In genomic region chr11:104873252-104873651, GRCh38 we compare ENCODE assay signal across 18 cellular contexts. TPM values are rescaled to one million over a fixed set of nuclear protein-coding genes. Genes with fewer than 3 reads are reported as not detected.
DNase-seq lines count a peak whose midpoint lies in the region; ATAC-seq and TF ChIP-seq lines count a peak whose summit lies in the region.
"Had no signal": no experiment of that assay in that cellular context is flagged by ENCODE, and none has a peak within 500 bp of the region (broad histone marks: within the 10 kb centered on the region; RNA-seq: fewer than 3 reads in every experiment).

No MANE protein-coding gene starts in this region.

- TF ChIP-seq CTCF in HCT116 (IDR thresholded peaks at IDR 0.05 in 2 of 3, conservative IDR thresholded peaks at IDR 0.05 in 1 of 3; ENCODE audit: borderline replicate concordance in 1 of 3, insufficient read depth in 1 of 3, low read depth in 2 of 3, low read length in 2 of 3): peak in 2 of 3 experiments; percentile 18 to 37; a peak in 3 of 6 replicates
- TF ChIP-seq CTCF in Panc1 (IDR thresholded peaks at IDR 0.05): peak; percentile 23
- no peak for TF ChIP-seq CTCF in thyroid gland (IDR thresholded peaks at IDR 0.05)

- ATAC-seq in HCT116: peak; percentile 36; the same call in 1 of the 2 replicates
- ATAC-seq in Panc1: no peak
- ATAC-seq: gastrocnemius medialis had no signal

- H3K79me2 ChIP-seq in HCT116 (ENCODE audit: insufficient read depth, low read length): no peaks in the 10 kb centered on the region

- in situ Hi-C loops in Panc1 (cut with HindIII; ENCODE audit: low pct_unique_long_range_greater_than_20kb, low sequenced_read_pairs): no loop called here

- H3K4me3 ChIP-seq in HCT116 (replicated peaks in 1 of 2; ENCODE audit: low read depth in 1 of 2, low read length in 2 of 2) (no peak overlapping the region), Panc1 (ENCODE audit: low read depth in 2 of 2, low read length in 2 of 2) (no peak overlapping the region), thyroid gland (replicated peaks in 1 of 3) (no peak overlapping the region)
- H3K4me3 ChIP-seq: gastrocnemius medialis, uterus had no signal

- POLR2A ChIA-PET in HCT116 (lab: Charles Lee) (no interaction called here), Panc1 (lab: Charles Lee) (no interaction called here)

- H3K27me3 ChIP-seq in HCT116 (ENCODE audit: insufficient read depth, low read length) (no peaks in the 10 kb centered on the region), Panc1 (ENCODE audit: control insufficient read depth, insufficient read depth, low read length) (no peaks in the 10 kb centered on the region), thyroid gland (no peaks in the 10 kb centered on the region)
- H3K27me3 ChIP-seq: gastrocnemius medialis, uterus had no signal

- no peak overlapping the region for H3K4me2 ChIP-seq in HCT116 (ENCODE audit: low read length)

- H3K9me3 ChIP-seq in HCT116 (ENCODE audit: control insufficient read depth in 1 of 2, insufficient read depth in 1 of 2, low read depth in 1 of 2, low read length in 2 of 2): peaks cover 0 to 7% of the 10 kb centered on the region in 2 experiments; a peak in 1 of 4 replicates
- H3K9me3 ChIP-seq in Panc1 (ENCODE audit: control insufficient read depth, insufficient read depth, low read depth, low read length): no peaks in the 10 kb centered on the region
- no peaks in the 10 kb centered on the region for H3K9me3 ChIP-seq in thyroid gland
- H3K9me3 ChIP-seq: gastrocnemius medialis, uterus had no signal

- H3K27ac ChIP-seq in HCT116 (ENCODE audit: low read depth, low read length): no peak overlapping the region
- H3K27ac ChIP-seq in Panc1 (ENCODE audit: low read length): no peak overlapping the region
- no peak overlapping the region for H3K27ac ChIP-seq in thyroid gland
- H3K27ac ChIP-seq: gastrocnemius medialis, uterus, VCaP had no signal

- DNase-seq in NCI-H82 (lab: John Stamatoyannopoulos, UW) (peak; percentile 6), NCI-H82 treated with DMSO at 0.1 percent for 48 hours (lab: John Stamatoyannopoulos, UW; ENCODE audit: unreplicated experiment) (no peak), HCT116 (ENCODE audit: low read depth, low spot score) (no peak), Panc1 (ENCODE audit: low read depth, low spot score) (no peak), iPS-NIHi11 (ENCODE audit: low spot score) (peak; percentile 48), thyroid gland (no peak), islet precursor cell (no peak), ecto neural progenitor cell (ENCODE audit: low spot score) (no peak)
- DNase-seq: ACHN; activated naive CD8-positive, alpha-beta T cell treated with anti-CD3 and anti-CD28 coated beads, Interleukin-2, amount 10 ng/mL, durations not matched to agents 7 days and 5 days; central memory CD4-positive, alpha-beta T cell; gastrocnemius medialis; midbrain; MV-4-11; stimulated activated naive CD4-positive, alpha-beta T cell; uterus had no signal

- no peaks in the 10 kb centered on the region for H4K20me1 ChIP-seq in HCT116 (ENCODE audit: insufficient read depth)

- H3K4me1 ChIP-seq in HCT116 (ENCODE audit: control insufficient read depth in 1 of 2, insufficient read depth in 2 of 2, low read length in 2 of 2): no peaks in the 10 kb centered on the region
- no peaks in the 10 kb centered on the region for H3K4me1 ChIP-seq in Panc1 (ENCODE audit: control insufficient read depth, insufficient read depth, low read length)
- H3K4me1 ChIP-seq in thyroid gland: no peaks in the 10 kb centered on the region
- H3K4me1 ChIP-seq: gastrocnemius medialis, uterus had no signal

- RAD21 ChIA-PET in HCT116 (lab: Charles Lee; ENCODE audit: low non-redundant PET in 1 of 2, low total read pairs in 2 of 2, uncharacterized antibody in 2 of 2, unreplicated experiment in 2 of 2): no interaction called here

- BruUV-seq in HCT116 (replicated peaks; lab: Mats Ljungman, UMichigan) (no TSS peak), Panc1 (replicated peaks; lab: Mats Ljungman, UMichigan) (no TSS peak)

- WGBS in thyroid gland, 2 donors: 78 to 84% methylated on average over 8 of the region's 8 CpGs

- TF ChIP-seq RAD21 in HCT116 (IDR thresholded peaks at IDR 0.05; ENCODE audit: low read depth): no peak

- TF ChIP-seq POLR2A in HCT116 (IDR thresholded peaks at IDR 0.05; ENCODE audit: borderline replicate concordance, extremely low read depth, insufficient read depth, insufficient read length) (no peak), thyroid gland (IDR thresholded peaks at IDR 0.05) (no peak)

- H3K36me3 ChIP-seq in HCT116 (ENCODE audit: control insufficient read depth in 1 of 2, insufficient read depth in 2 of 2, low read length in 2 of 2): no peaks in the 10 kb centered on the region
- no peaks in the 10 kb centered on the region for H3K36me3 ChIP-seq in Panc1 (ENCODE audit: control insufficient read depth, insufficient read depth, low read length)
- H3K36me3 ChIP-seq in thyroid gland: no peaks in the 10 kb centered on the region
- H3K36me3 ChIP-seq: gastrocnemius medialis, uterus had no signal

- no peak overlapping the region for H3K9ac ChIP-seq in HCT116 (ENCODE audit: low read length)

- no peak overlapping the region for H2AFZ ChIP-seq in HCT116 (ENCODE audit: low read depth, low read length, poor library complexity, severe bottlenecking)

- intact Hi-C loops in HCT116 (cut with micrococcal nuclease) (no loop called here), Panc1 (cut with micrococcal nuclease; ENCODE audit: unreplicated experiment) (no loop called here), thyroid gland (cut with DNase I) (no loop called here)

- CTCF ChIA-PET in HCT116 (lab: Charles Lee) (no interaction called here), Panc1 (lab: Charles Lee) (no interaction called here)

- H3K9me2 ChIP-seq in HCT116 (ENCODE audit: insufficient read depth): no peaks in the 10 kb centered on the region

TF ChIP-seq in HCT116, 20 proteins besides CTCF, POLR2A, EP300 and RAD21 (continues in another document):
- TF ChIP-seq MAX (IDR thresholded peaks at IDR 0.05) (no peak), EZH2 (IDR thresholded peaks at IDR 0.05) (no peak), SP1 (IDR thresholded peaks at IDR 0.05; ENCODE audit: low read depth) (no peak), ZNF274 (IDR thresholded peaks at IDR 0.05; ENCODE audit: low read depth, low read length) (no peak), YY1 (IDR thresholded peaks at IDR 0.05; ENCODE audit: extremely low read depth, insufficient replicate concordance, low read depth, low read length) (no peak), CBX3 (IDR thresholded peaks at IDR 0.05; ENCODE audit: low read depth) (no peak), JUND (IDR thresholded peaks at IDR 0.05) (no peak), REST (IDR thresholded peaks at IDR 0.05; ENCODE audit: low read depth) (no peak), POLR2AphosphoS5 (IDR thresholded peaks at IDR 0.05; ENCODE audit: low read depth, low read length) (no peak), ELF1 (IDR thresholded peaks at IDR 0.05; ENCODE audit: borderline replicate concordance, low read depth) (no peak), SIN3A (IDR thresholded peaks at IDR 0.05; ENCODE audit: low read depth) (no peak), ZFX (IDR thresholded peaks at IDR 0.05) (no peak)
- TF ChIP-seq, protein P1, sequence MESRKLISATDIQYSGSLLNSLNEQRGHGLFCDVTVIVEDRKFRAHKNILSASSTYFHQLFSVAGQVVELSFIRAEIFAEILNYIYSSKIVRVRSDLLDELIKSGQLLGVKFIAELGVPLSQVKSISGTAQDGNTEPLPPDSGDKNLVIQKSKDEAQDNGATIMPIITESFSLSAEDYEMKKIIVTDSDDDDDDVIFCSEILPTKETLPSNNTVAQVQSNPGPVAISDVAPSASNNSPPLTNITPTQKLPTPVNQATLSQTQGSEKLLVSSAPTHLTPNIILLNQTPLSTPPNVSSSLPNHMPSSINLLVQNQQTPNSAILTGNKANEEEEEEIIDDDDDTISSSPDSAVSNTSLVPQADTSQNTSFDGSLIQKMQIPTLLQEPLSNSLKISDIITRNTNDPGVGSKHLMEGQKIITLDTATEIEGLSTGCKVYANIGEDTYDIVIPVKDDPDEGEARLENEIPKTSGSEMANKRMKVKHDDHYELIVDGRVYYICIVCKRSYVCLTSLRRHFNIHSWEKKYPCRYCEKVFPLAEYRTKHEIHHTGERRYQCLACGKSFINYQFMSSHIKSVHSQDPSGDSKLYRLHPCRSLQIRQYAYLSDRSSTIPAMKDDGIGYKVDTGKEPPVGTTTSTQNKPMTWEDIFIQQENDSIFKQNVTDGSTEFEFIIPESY (IDR thresholded peaks at IDR 0.05; ENCODE audit: extremely low read depth, insufficient replicate concordance, low read length): no peak

RNA-seq across cellular contexts. Expression of gene CASP12, which starts 25.0 kb away (rescaled TPM):
- total RNA-seq in HCT116 (2021; ENCODE audit: unreplicated experiment): not detected
- polyA plus RNA-seq in HCT116 (2012): not detected in 2 replicates
- total RNA-seq in Panc1 (2021; ENCODE audit: unreplicated experiment): not detected
- not detected for polyA plus RNA-seq in Panc1 (2012; ENCODE audit: insufficient read length)
- total RNA-seq in thyroid gland: 10 to 100 TPM in 1 of 4 donors, 1 to 10 TPM in 3; 1.3 to 26.1 (median 3.8) TPM
- total RNA-seq: activated naive CD8-positive, alpha-beta T cell treated with anti-CD3 and anti-CD28 coated beads, Interleukin-2, amount 10 ng/mL, durations not matched to agents 7 days and 5 days; osteoblast had no signal

Comparison
In these comparisons a context has a peak if more than half of its experiments do, and no peak if none do; other contexts are left out.
1. DNase-seq: peak in NCI-H82 (single experiment) and iPS-NIHi11 (single experiment); none in NCI-H82 treated with DMSO at 0.1 percent for 48 hours (single experiment), HCT116 (single experiment), Panc1 (single experiment), thyroid gland (0 of 2), islet precursor cell (single experiment) and ecto neural progenitor cell (single experiment).
2. CTCF ChIP-seq: peak in HCT116 (2 of 3) and Panc1 (single experiment); none in thyroid gland (0 of 6).